In genomic region chr12:120292661-120293531, GRCh38 we compare ENCODE assay signal across 8 cellular contexts. TPM values are rescaled to one million over a fixed set of nuclear protein-coding genes. Genes with fewer than 3 reads are reported as not detected.
DNase-seq lines count a peak whose midpoint lies in the region; ATAC-seq and TF ChIP-seq lines count a peak whose summit lies in the region.

TSS of gene RNU4-1 (minus strand) at chr12:120293237.

- H3K9me3 ChIP-seq in PC-9 (ENCODE audit: insufficient read depth, low read depth) (no peaks in the 10 kb centered on the region), esophagus squamous epithelium (no peaks in the 10 kb centered on the region), muscle layer of duodenum (ENCODE audit: control insufficient read depth in 1 of 2, low read length in 2 of 2) (no peaks in the 10 kb centered on the region)

- H3K36me3 ChIP-seq in PC-9 (ENCODE audit: low read depth) = no peaks in the 10 kb centered on the region
- no peaks in the 10 kb centered on the region for H3K36me3 ChIP-seq in esophagus squamous epithelium
- H3K36me3 ChIP-seq in muscle layer of duodenum (ENCODE audit: control insufficient read depth in 1 of 2, insufficient read depth in 2 of 2, low read length in 2 of 2) = peaks cover 0 to 3% of the 10 kb centered on the region in 2 donors

- H3K27ac ChIP-seq in PC-9 (peak within 1 kb of the TSS; percentile 99), esophagus squamous epithelium (peak within 1 kb of the TSS; percentile 91 to 98 (median 96)), muscle layer of duodenum (ENCODE audit: low read length) (peak within 1 kb of the TSS; percentile 98)

- peak within 1 kb of the TSS; percentile 62 for H3K4me3 ChIP-seq in Jurkat, Clone E6-1 (ENCODE audit: low read length)
- H3K4me3 ChIP-seq in PC-9 (peak within 1 kb of the TSS; percentile 64), esophagus squamous epithelium (peak within 1 kb of the TSS; percentile 44 to 69 (median 57)), muscle layer of duodenum (ENCODE audit: low read depth in 1 of 2, low read length in 2 of 2) (peak within 1 kb of the TSS; percentile 67 to 75)

- 0% methylated on average over 29 of the region's 29 CpGs for whole genome bisulfite sequencing in esophagus squamous epithelium, 2 donors

- in situ Hi-C loops in Caki2 (cut with HindIII; ENCODE audit: low pct_unique_long_range_greater_than_20kb, low sequenced_read_pairs) = no loop called here

- CTCF ChIA-PET in PC-9 (lab: Charles Lee) = interaction anchor here (0.7 to 1.8 kb wide), 4 partner anchors 9 to 65 kb away, joined by 3 to 11 read pairs (median 8); partner anchors contain the start of gene SIRT4

- peaks cover 36% of the 10 kb centered on the region for H3F3A ChIP-seq in PC-9 (ENCODE audit: insufficient read depth, low read depth)

- H3K4me1 ChIP-seq in PC-9 (replicated peaks; ENCODE audit: insufficient read depth) (peaks cover 19% of the 10 kb centered on the region), esophagus squamous epithelium (peaks cover 8 to 23% (median 11%) of the 10 kb centered on the region in 3 donors), muscle layer of duodenum (ENCODE audit: control insufficient read depth in 1 of 2, insufficient read depth in 2 of 2, low read length in 2 of 2) (peaks cover 0 to 8% of the 10 kb centered on the region in 2 donors)

- no peaks in the 10 kb centered on the region for H3K79me2 ChIP-seq in PC-9 (ENCODE audit: low read depth)

- H4K20me1 ChIP-seq in PC-9 (ENCODE audit: insufficient read depth) = no peaks in the 10 kb centered on the region

- no TSS peak for BruUV-seq in PC-9 (replicated peaks; lab: Mats Ljungman, UMichigan)

- POLR2A ChIA-PET in PC-9 (lab: Charles Lee; ENCODE audit: unreplicated experiment) = interaction anchor here (0.5 to 2.5 kb wide), 17 partner anchors 9 to 1985 kb away, joined by 3 to 222 read pairs (median 4); partner anchors contain the start of genes RPLP0 and SIRT4

- no peaks in the 10 kb centered on the region for H3K27me3 ChIP-seq in PC-9 (ENCODE audit: insufficient read depth, low read depth)
- H3K27me3 ChIP-seq in esophagus squamous epithelium = no peaks in the 10 kb centered on the region
- H3K27me3 ChIP-seq in muscle layer of duodenum (ENCODE audit: low read depth, low read length) = no peaks in the 10 kb centered on the region

- ATAC-seq in GM21515 (IDR thresholded peaks at IDR 0.05; ENCODE audit: unreplicated experiment) = peak; percentile 41

- no peak for TF ChIP-seq CTCF in PC-9 (conservative IDR thresholded peaks at IDR 0.05)
- no peak for TF ChIP-seq CTCF in esophagus squamous epithelium (IDR thresholded peaks at IDR 0.05)

- peak within 1 kb of the TSS; percentile 82 for H3K4me2 ChIP-seq in PC-9

- H3K9me2 ChIP-seq in PC-9 (ENCODE audit: insufficient read depth) = no peaks in the 10 kb centered on the region

- intact Hi-C loops in PC-9 (cut with micrococcal nuclease; ENCODE audit: unreplicated experiment) (loop anchor here (2.0 to 5.0 kb wide), 2 partner anchors 24 to 176 kb away; partner anchors contain the start of gene RAB35), esophagus squamous epithelium (cut with DNase I) (no loop called here)

- H2AFZ ChIP-seq in PC-9 = peak within 1 kb of the TSS; percentile 77

- peak; percentile 97 for DNase-seq in Caki2 (ENCODE audit: low read depth)
- peak; percentile 99 for DNase-seq in Jurkat, Clone E6-1 (ENCODE audit: low read depth, low spot score)
- peak; percentile 81 to 97 for DNase-seq in PC-9
- DNase-seq in activated T-cell treated with anti-CD3 and anti-CD28 coated beads for 48 hours (ENCODE audit: low read depth) = peak; percentile 60
- no peak for DNase-seq in esophagus squamous epithelium (lab: John Stamatoyannopoulos, UW)
- DNase-seq in stimulated activated CD8-positive, alpha-beta memory T cell treated with anti-CD3 and anti-CD28 coated beads, Interleukin-7, amount 100 ng/mL, for 4 hours (ENCODE audit: low read depth in 2 of 2) = peak; percentile 51 to 74

- peak in 2 of 4 donors; percentile 68 to 70 for TF ChIP-seq POLR2A in esophagus squamous epithelium (IDR thresholded peaks at IDR 0.05)

RNA-seq across cellular contexts. Expression of gene RNU4-1, which starts in this region (rescaled TPM):
- not detected in 2 replicates for total RNA-seq in Caki2 (2014; rRNA removed; shearing (Covaris generic); ENCODE audit: low replicate concordance)
- not detected for polyA plus RNA-seq in Jurkat, Clone E6-1 (2012; ENCODE audit: insufficient read depth, insufficient read length)
- 1,857 and 3,341 TPM in 2 replicates for total RNA-seq in PC-9 (2021)
- total RNA-seq in esophagus squamous epithelium = under 1 TPM in 3 of 4 donors, not detected in 1; under 0.01 TPM

Comparison
In these comparisons a context has a peak if more than half of its experiments do, and no peak if none do; other contexts are left out.
1. RNA of gene RNU4-1 (total RNA-seq): 1,857 to 3,341 TPM in PC-9; not detected in Caki2 and under 0.01 TPM in esophagus squamous epithelium; every median in the first group is over 1,000 times any median in the second.
2. Peak in DNase-seq in Caki2; RNA of the gene not detected or under 1 TPM.
3. Peak in every context shown above with its lines, with median percentiles within 50 percentile points of each other: H3K4me3 ChIP-seq and H3K27ac ChIP-seq.